Comparison of ENCODE assay signal across 29 cellular contexts in the genomic region with DNA sequence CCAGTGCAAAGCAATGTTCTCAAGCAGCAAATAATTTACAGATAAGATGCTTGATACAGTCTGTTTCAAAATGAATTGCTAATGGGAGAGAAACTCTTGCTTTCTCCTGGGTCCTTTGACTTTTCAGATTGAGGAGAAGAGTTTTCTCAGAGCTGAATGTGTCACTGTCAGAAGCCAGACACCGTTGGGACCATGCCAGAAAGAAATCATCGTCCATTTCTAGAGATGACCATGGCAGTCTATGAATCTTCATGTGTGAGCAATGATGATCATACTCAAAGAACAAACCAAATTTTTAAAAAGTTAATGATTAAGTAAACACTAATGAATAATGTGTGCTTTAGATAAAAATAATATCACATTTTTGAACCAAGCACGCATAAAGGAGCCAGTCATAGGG.
"Had no signal": no experiment of that assay in that cellular context is flagged by ENCODE, and none has a peak within 500 bp of the region (broad histone marks: within the 10 kb centered on the region; RNA-seq: fewer than 3 reads in every experiment).

No MANE protein-coding gene starts in this region.

- H3K27ac ChIP-seq: adrenal gland, gastroesophageal sphincter, neural progenitor cell, parathyroid adenoma, psoas muscle, transverse colon, uterus, WERI-Rb-1 had no signal

- FAIRE-seq: keratinocyte had no signal

- H3K4me3 ChIP-seq: adrenal gland, esophagus squamous epithelium, gastroesophageal sphincter, neural progenitor cell, psoas muscle, spleen, transverse colon, uterus had no signal

- H3K79me2 ChIP-seq: parathyroid adenoma had no signal

- ATAC-seq: activated CD4-positive, CD25-positive, alpha-beta regulatory T cell treated with anti-CD3 and anti-CD28 coated beads, Interleukin-2, amount 50 U/mL, for 24 hours; gastroesophageal sphincter; natural killer cell; psoas muscle had no signal

- H3K36me3 ChIP-seq: adrenal gland, esophagus squamous epithelium, gastroesophageal sphincter, neural progenitor cell, spleen, transverse colon, uterus, WERI-Rb-1 had no signal

- H3K9me3 ChIP-seq: adrenal gland, esophagus squamous epithelium, gastroesophageal sphincter, psoas muscle, spleen, transverse colon, uterus had no signal

- H3K27ac Mint-ChIP-seq: activated naive CD4-positive, alpha-beta T cell treated with anti-CD3 and anti-CD28 coated beads for 36 hours; activated naive CD8-positive, alpha-beta T cell treated with anti-CD3 and anti-CD28 coated beads for 36 hours; activated T-helper 1 cell treated with anti-CD3 and anti-CD28 coated beads, Interleukin-12 subunit alpha, Interleukin-12 subunit beta, Interleukin-2, Interleukin-4 antibody, amounts not matched to agents 30 ng/mL and 10 ng/mL and 1 ng/mL, durations not matched to agents 14 hours and 24 hours and 36 hours; endodermal cell; natural killer cell; neural progenitor cell; T-helper 1 cell treated with Interleukin-12 subunit alpha and Interleukin-12 subunit beta and Interleukin-4 antibody, amounts not matched to agents 30 μg/mL and 1 μg/mL, for 36 hours had no signal

- H3K36me3 Mint-ChIP-seq: activated naive CD8-positive, alpha-beta T cell treated with anti-CD3 and anti-CD28 coated beads for 36 hours; natural killer cell; neural progenitor cell had no signal

- DNase-seq: activated CD4-positive, alpha-beta T cell treated with anti-CD3 and anti-CD28 coated beads for 48 hours; activated CD4-positive, alpha-beta T cell treated with anti-CD3 and anti-CD28 coated beads, Interleukin-2, amount 50 U/mL, for 48 hours; activated CD8-positive, alpha-beta memory T cell treated with anti-CD3 and anti-CD28 coated beads for 24 hours; activated effector memory CD4-positive, alpha-beta T cell treated with anti-CD3 and anti-CD28 coated beads, Interleukin-2, amount 50 U/mL, for 16 hours; activated naive CD4-positive, alpha-beta T cell treated with anti-CD3 and anti-CD28 coated beads for 36 hours; activated naive CD8-positive, alpha-beta T cell treated with anti-CD3 and anti-CD28 coated beads for 36 hours; adrenal gland; aorta; central memory CD4-positive, alpha-beta T cell; endodermal cell; esophagus squamous epithelium; head of caudate nucleus; hippocampal formation; natural killer cell; occipital lobe; psoas muscle; spleen; stimulated activated naive CD4-positive, alpha-beta T cell; T-helper 9 cell; transverse colon; uterus; WERI-Rb-1 had no signal

- H3K4me1 Mint-ChIP-seq: activated naive CD8-positive, alpha-beta T cell treated with anti-CD3 and anti-CD28 coated beads for 36 hours; natural killer cell had no signal

- H3K4me1 ChIP-seq: adrenal gland, esophagus squamous epithelium, parathyroid adenoma, psoas muscle, spleen, transverse colon, uterus had no signal

- H3K9me3 Mint-ChIP-seq: activated naive CD4-positive, alpha-beta T cell treated with anti-CD3 and anti-CD28 coated beads for 36 hours; activated naive CD8-positive, alpha-beta T cell treated with anti-CD3 and anti-CD28 coated beads for 36 hours; activated T-helper 1 cell treated with anti-CD3 and anti-CD28 coated beads, Interleukin-12 subunit alpha, Interleukin-12 subunit beta, Interleukin-2, Interleukin-4 antibody, amounts not matched to agents 30 ng/mL and 10 ng/mL and 1 ng/mL, durations not matched to agents 14 hours and 24 hours and 36 hours; endodermal cell; neural progenitor cell; T-helper 1 cell treated with Interleukin-12 subunit alpha and Interleukin-12 subunit beta and Interleukin-4 antibody, amounts not matched to agents 30 μg/mL and 1 μg/mL, for 36 hours had no signal

- H3K9ac ChIP-seq: neural progenitor cell, parathyroid adenoma had no signal

- H3K4me3 Mint-ChIP-seq: activated naive CD4-positive, alpha-beta T cell treated with anti-CD3 and anti-CD28 coated beads for 36 hours; activated naive CD8-positive, alpha-beta T cell treated with anti-CD3 and anti-CD28 coated beads for 36 hours; activated T-helper 1 cell treated with anti-CD3 and anti-CD28 coated beads, Interleukin-12 subunit alpha, Interleukin-12 subunit beta, Interleukin-2, Interleukin-4 antibody, amounts not matched to agents 30 ng/mL and 10 ng/mL and 1 ng/mL, durations not matched to agents 14 hours and 24 hours and 36 hours; endodermal cell; natural killer cell; neural progenitor cell; T-helper 1 cell treated with Interleukin-12 subunit alpha and Interleukin-12 subunit beta and Interleukin-4 antibody, amounts not matched to agents 30 μg/mL and 1 μg/mL, for 36 hours had no signal

- H3K27me3 Mint-ChIP-seq: activated naive CD8-positive, alpha-beta T cell treated with anti-CD3 and anti-CD28 coated beads for 36 hours had no signal

- H3K27me3 ChIP-seq: adrenal gland, esophagus squamous epithelium, gastroesophageal sphincter, neural progenitor cell, spleen, transverse colon, uterus had no signal

- H3K4me2 ChIP-seq: neural progenitor cell had no signal

- H2AFZ ChIP-seq: neural progenitor cell, parathyroid adenoma had no signal
